8 cellular contexts compared by ENCODE assay signal in genomic region chr22:32474635-32475427, GRCh38. TPM values are rescaled to one million over a fixed set of nuclear protein-coding genes. Genes with fewer than 3 reads are reported as not detected.
A peak's percentile ranks its signal among the peaks of the same experiment; 100 is the strongest.
DNase-seq lines count a peak whose midpoint lies in the region; ATAC-seq and TF ChIP-seq lines count a peak whose summit lies in the region.

Gene FBXO7, plus strand, starts transcription at chr22:32474811. Its CDS starts 192 bp downstream, at chr22:32475003.

- H3K27ac Mint-ChIP-seq in GM23338 (peak within 1 kb of the TSS; percentile 57; the same call in 1 of the 2 replicates), nephron (peak within 1 kb of the TSS; percentile 88 to 96 (median 91))
- H3K27ac Mint-ChIP-seq in stimulated activated naive CD8-positive, alpha-beta T cell treated with anti-CD3 and anti-CD28 coated beads, Interleukin-15, Interleukin-2, amounts not matched to agents 100 ng/mL and 50 ng/mL, for 24 hours: peak within 1 kb of the TSS; percentile 93

- peak within 1 kb of the TSS; percentile 80 for H3K4me2 ChIP-seq in GM23338

- peak within 1 kb of the TSS; percentile 99 for H2AFZ ChIP-seq in GM23338

- no peaks in the 10 kb centered on the region for H3F3A ChIP-seq in GM23338 (replicated peaks; ENCODE audit: low read depth)

- peak; percentile 9 to 38; a peak in 2 of 4 replicates for TF ChIP-seq CTCF in GM23338 (conservative IDR thresholded peaks at IDR 0.05; ENCODE audit: low read depth in 2 of 2)
- peak; percentile 25 for TF ChIP-seq CTCF in fibroblast of the aortic adventitia (IDR thresholded peaks at IDR 0.05; ENCODE audit: insufficient read depth, low read length)
- TF ChIP-seq CTCF in nephron (IDR thresholded peaks at IDR 0.05; ENCODE audit: unreplicated experiment in 3 of 3): peak; percentile 36 to 68 (median 43)

- DNase-seq in EL (peak; percentile 93), GM23338 (ENCODE audit: low spot score) (peak; percentile 94), LoVo (ENCODE audit: low spot score) (peak; percentile 94), SHP77 (lab: John Stamatoyannopoulos, UW) (peak; percentile 76 to 88), fibroblast of the aortic adventitia (ENCODE audit: low read depth) (peak; percentile 90)
- peak; percentile 80 for DNase-seq in activated effector memory CD4-positive, alpha-beta T cell treated with Interleukin-2 at 50 U/mL for 16 hours

- H3K27me3 Mint-ChIP-seq in GM23338 (ENCODE audit: insufficient read depth, low read depth, poor library complexity) (peaks cover 4% of the 10 kb centered on the region), nephron (ENCODE audit: low read depth) (peaks cover 3% of the 10 kb centered on the region)
- no peaks in the 10 kb centered on the region for H3K27me3 Mint-ChIP-seq in stimulated activated naive CD8-positive, alpha-beta T cell treated with anti-CD3 and anti-CD28 coated beads, Interleukin-15, Interleukin-2, amounts not matched to agents 100 ng/mL and 50 ng/mL, for 24 hours

- H3K79me2 ChIP-seq in GM23338 (replicated peaks; ENCODE audit: insufficient read depth): peaks cover 46% of the 10 kb centered on the region

- H3K4me1 Mint-ChIP-seq in GM23338 (peaks cover 4% of the 10 kb centered on the region; the same call in 2 of the 3 replicates), nephron (peaks cover 10% of the 10 kb centered on the region)
- peaks cover 24% of the 10 kb centered on the region for H3K4me1 Mint-ChIP-seq in stimulated activated naive CD8-positive, alpha-beta T cell treated with anti-CD3 and anti-CD28 coated beads, Interleukin-15, Interleukin-2, amounts not matched to agents 100 ng/mL and 50 ng/mL, for 24 hours (ENCODE audit: low read depth)

- H3K36me3 Mint-ChIP-seq in GM23338 (ENCODE audit: low read depth): no peaks in the 10 kb centered on the region; the same call in 2 of the 3 replicates
- H3K36me3 Mint-ChIP-seq in nephron (ENCODE audit: low read depth): peaks cover 2% of the 10 kb centered on the region
- H3K36me3 Mint-ChIP-seq in stimulated activated naive CD8-positive, alpha-beta T cell treated with anti-CD3 and anti-CD28 coated beads, Interleukin-15, Interleukin-2, amounts not matched to agents 100 ng/mL and 50 ng/mL, for 24 hours (ENCODE audit: low read depth): peaks cover 8% of the 10 kb centered on the region

- H3K9me3 Mint-ChIP-seq in GM23338 (no peaks in the 10 kb centered on the region), nephron (no peaks in the 10 kb centered on the region)
- H3K9me3 Mint-ChIP-seq in stimulated activated naive CD8-positive, alpha-beta T cell treated with anti-CD3 and anti-CD28 coated beads, Interleukin-15, Interleukin-2, amounts not matched to agents 100 ng/mL and 50 ng/mL, for 24 hours: no peaks in the 10 kb centered on the region

- no peaks in the 10 kb centered on the region for H3K36me3 ChIP-seq in GM23338 (ENCODE audit: insufficient read depth)

- H3K4me3 ChIP-seq in GM23338 (peak within 1 kb of the TSS; percentile 65), fibroblast of the aortic adventitia (ENCODE audit: low read depth, low read length) (peak within 1 kb of the TSS; percentile 96)

- peaks cover 29% of the 10 kb centered on the region for H4K20me1 ChIP-seq in GM23338 (replicated peaks; ENCODE audit: insufficient read depth)

- H3K4me1 ChIP-seq in GM23338 (ENCODE audit: insufficient read depth): peaks cover 12% of the 10 kb centered on the region; the same call in 1 of the 2 replicates

- H3K4me3 Mint-ChIP-seq in GM23338 (peak within 1 kb of the TSS; percentile 81), nephron (peak within 1 kb of the TSS; percentile 88 to 96 (median 96))
- H3K4me3 Mint-ChIP-seq in stimulated activated naive CD8-positive, alpha-beta T cell treated with anti-CD3 and anti-CD28 coated beads, Interleukin-15, Interleukin-2, amounts not matched to agents 100 ng/mL and 50 ng/mL, for 24 hours: peak within 1 kb of the TSS; percentile 95

- no peaks in the 10 kb centered on the region for H3K9me2 ChIP-seq in GM23338 (ENCODE audit: insufficient read depth)

- peak; percentile 90 for ATAC-seq in GM23338

- peak within 1 kb of the TSS; percentile 27; the same call in 1 of the 2 replicates for H3K27ac ChIP-seq in GM23338 (ENCODE audit: low read depth)

- H3K27me3 ChIP-seq in GM23338 (ENCODE audit: insufficient read depth): no peaks in the 10 kb centered on the region

TF ChIP-seq in GM23338, 12 proteins besides CTCF, POLR2A, EP300 and RAD21:
- peak; percentile 78 for TF ChIP-seq POLR2AphosphoS5 (IDR thresholded peaks at IDR 0.05; ENCODE audit: low read depth)
- TF ChIP-seq, protein P1, sequence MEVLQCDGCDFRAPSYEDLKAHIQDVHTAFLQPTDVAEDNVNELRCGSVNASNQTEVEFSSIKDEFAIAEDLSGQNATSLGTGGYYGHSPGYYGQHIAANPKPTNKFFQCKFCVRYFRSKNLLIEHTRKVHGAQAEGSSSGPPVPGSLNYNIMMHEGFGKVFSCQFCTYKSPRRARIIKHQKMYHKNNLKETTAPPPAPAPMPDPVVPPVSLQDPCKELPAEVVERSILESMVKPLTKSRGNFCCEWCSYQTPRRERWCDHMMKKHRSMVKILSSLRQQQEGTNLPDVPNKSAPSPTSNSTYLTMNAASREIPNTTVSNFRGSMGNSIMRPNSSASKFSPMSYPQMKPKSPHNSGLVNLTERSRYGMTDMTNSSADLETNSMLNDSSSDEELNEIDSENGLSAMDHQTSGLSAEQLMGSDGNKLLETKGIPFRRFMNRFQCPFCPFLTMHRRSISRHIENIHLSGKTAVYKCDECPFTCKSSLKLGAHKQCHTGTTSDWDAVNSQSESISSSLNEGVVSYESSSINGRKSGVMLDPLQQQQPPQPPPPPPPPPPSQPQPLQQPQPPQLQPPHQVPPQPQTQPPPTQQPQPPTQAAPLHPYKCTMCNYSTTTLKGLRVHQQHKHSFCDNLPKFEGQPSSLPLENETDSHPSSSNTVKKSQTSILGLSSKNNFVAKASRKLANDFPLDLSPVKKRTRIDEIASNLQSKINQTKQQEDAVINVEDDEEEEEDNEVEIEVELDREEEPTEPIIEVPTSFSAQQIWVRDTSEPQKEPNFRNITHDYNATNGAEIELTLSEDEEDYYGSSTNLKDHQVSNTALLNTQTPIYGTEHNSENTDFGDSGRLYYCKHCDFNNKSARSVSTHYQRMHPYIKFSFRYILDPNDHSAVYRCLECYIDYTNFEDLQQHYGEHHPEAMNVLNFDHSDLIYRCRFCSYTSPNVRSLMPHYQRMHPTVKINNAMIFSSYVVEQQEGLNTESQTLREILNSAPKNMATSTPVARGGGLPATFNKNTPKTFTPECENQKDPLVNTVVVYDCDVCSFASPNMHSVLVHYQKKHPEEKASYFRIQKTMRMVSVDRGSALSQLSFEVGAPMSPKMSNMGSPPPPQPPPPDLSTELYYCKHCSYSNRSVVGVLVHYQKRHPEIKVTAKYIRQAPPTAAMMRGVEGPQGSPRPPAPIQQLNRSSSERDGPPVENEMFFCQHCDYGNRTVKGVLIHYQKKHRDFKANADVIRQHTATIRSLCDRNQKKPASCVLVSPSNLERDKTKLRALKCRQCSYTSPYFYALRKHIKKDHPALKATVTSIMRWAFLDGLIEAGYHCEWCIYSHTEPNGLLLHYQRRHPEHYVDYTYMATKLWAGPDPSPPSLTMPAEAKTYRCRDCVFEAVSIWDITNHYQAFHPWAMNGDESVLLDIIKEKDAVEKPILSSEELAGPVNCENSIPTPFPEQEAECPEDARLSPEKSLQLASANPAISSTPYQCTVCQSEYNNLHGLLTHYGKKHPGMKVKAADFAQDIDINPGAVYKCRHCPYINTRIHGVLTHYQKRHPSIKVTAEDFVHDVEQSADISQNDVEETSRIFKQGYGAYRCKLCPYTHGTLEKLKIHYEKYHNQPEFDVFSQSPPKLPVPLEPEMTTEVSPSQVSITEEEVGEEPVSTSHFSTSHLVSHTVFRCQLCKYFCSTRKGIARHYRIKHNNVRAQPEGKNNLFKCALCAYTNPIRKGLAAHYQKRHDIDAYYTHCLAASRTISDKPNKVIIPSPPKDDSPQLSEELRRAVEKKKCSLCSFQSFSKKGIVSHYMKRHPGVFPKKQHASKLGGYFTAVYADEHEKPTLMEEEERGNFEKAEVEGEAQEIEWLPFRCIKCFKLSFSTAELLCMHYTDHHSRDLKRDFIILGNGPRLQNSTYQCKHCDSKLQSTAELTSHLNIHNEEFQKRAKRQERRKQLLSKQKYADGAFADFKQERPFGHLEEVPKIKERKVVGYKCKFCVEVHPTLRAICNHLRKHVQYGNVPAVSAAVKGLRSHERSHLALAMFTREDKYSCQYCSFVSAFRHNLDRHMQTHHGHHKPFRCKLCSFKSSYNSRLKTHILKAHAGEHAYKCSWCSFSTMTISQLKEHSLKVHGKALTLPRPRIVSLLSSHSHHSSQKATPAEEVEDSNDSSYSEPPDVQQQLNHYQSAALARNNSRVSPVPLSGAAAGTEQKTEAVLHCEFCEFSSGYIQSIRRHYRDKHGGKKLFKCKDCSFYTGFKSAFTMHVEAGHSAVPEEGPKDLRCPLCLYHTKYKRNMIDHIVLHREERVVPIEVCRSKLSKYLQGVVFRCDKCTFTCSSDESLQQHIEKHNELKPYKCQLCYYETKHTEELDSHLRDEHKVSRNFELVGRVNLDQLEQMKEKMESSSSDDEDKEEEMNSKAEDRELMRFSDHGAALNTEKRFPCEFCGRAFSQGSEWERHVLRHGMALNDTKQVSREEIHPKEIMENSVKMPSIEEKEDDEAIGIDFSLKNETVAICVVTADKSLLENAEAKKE (CRISPR knock-in tag; IDR thresholded peaks at IDR 0.05): no peak
- TF ChIP-seq, protein P2, sequence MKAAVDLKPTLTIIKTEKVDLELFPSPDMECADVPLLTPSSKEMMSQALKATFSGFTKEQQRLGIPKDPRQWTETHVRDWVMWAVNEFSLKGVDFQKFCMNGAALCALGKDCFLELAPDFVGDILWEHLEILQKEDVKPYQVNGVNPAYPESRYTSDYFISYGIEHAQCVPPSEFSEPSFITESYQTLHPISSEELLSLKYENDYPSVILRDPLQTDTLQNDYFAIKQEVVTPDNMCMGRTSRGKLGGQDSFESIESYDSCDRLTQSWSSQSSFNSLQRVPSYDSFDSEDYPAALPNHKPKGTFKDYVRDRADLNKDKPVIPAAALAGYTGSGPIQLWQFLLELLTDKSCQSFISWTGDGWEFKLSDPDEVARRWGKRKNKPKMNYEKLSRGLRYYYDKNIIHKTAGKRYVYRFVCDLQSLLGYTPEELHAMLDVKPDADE (IDR thresholded peaks at IDR 0.05): peak; percentile 23; the same call in 1 of the 2 replicates

RNA-seq across cellular contexts. Expression of gene FBXO7, which starts in this region (rescaled TPM):
- total RNA-seq in GM23338 (2014; rRNA removed; shearing (Covaris generic)): 62.7 and 68.5 TPM in 2 replicates
- 32.7 and 38.6 TPM in 2 replicates for polyA plus RNA-seq in GM23338 (2016; fragmentation: Nextera tagmentation; extraction: Ambion mirVana)
- 51.8 and 67.4 TPM in 2 replicates for total RNA-seq in fibroblast of the aortic adventitia (ENCODE audit: low replicate concordance)

Comparison
In these comparisons a context has a peak if more than half of its experiments do, and no peak if none do; other contexts are left out.
1. Peak in every context shown above with its lines: DNase-seq, ATAC-seq, H3K4me3 ChIP-seq and H3K27ac ChIP-seq.